Comparison of ENCODE assay signal across 20 cellular contexts in the genomic region with DNA sequence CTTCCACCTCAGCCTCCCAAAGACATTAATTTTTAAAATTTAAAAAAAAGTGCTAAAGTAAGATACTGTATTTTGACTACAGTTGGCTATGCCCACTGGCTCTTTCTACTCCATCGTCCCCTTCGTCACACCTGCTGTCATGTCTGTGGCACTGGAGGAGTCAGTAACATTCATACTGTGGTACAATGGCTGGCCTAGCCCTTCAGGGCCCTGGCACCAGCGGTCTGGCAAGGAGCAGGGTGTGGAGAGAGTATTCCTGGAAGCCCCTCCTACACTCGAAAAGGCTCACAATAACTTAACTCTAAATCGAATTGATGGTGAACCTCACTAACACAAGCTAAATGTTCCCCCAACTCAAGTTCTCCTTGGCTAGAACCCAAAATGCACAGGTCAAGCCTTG.
DNase-seq lines count a peak whose midpoint lies in the region; TF ChIP-seq lines count a peak whose summit lies in the region.
"Had no signal": no experiment of that assay in that cellular context is flagged by ENCODE, and none has a peak within 500 bp of the region (broad histone marks: within the 10 kb centered on the region; RNA-seq: fewer than 3 reads in every experiment).

No MANE protein-coding gene starts in this region.

- H3K27ac ChIP-seq in right atrium auricular region, result no peak overlapping the region
- no peak overlapping the region for H3K27ac ChIP-seq in mesendoderm (ENCODE audit: low read depth, low read length)
- no peak overlapping the region for H3K27ac ChIP-seq in trophoblast cell (ENCODE audit: low read depth, low read length)
- H3K27ac ChIP-seq in tibial nerve, result no peak overlapping the region
- H3K27ac ChIP-seq: 22Rv1, BLaER1, C4-2B had no signal

- H2BK120ac ChIP-seq in mesendoderm (ENCODE audit: low read depth, low read length) (peak overlapping the region; percentile 15), trophoblast cell (ENCODE audit: insufficient read depth, low read length, poor library complexity) (peak overlapping the region; percentile 13)

- H3K9ac ChIP-seq in mesendoderm (ENCODE audit: low read length), result no peak overlapping the region
- no peak overlapping the region for H3K9ac ChIP-seq in trophoblast cell (ENCODE audit: low read length)
- H3K9ac ChIP-seq: BLaER1 had no signal

- TF ChIP-seq CTCF in right atrium auricular region (IDR thresholded peaks at IDR 0.05) (no peak), tibial nerve (IDR thresholded peaks at IDR 0.05) (no peak), osteocyte (IDR thresholded peaks at IDR 0.05) (no peak)

- peak overlapping the region; percentile 10 for H2BK12ac ChIP-seq in trophoblast cell (ENCODE audit: low read length)

- H3K4me2 ChIP-seq in mesendoderm (ENCODE audit: low read length) (no peak overlapping the region), trophoblast cell (ENCODE audit: low read length) (no peak overlapping the region)
- H3K4me2 ChIP-seq: BLaER1, GM23338 had no signal

- no peak overlapping the region for H3K56ac ChIP-seq in mesendoderm (ENCODE audit: low read length)

- intact Hi-C loops in cardiac septum (cut with DNase I), result no loop called here

- no peak for TF ChIP-seq POLR2A in tibial nerve (IDR thresholded peaks at IDR 0.05)

- no peak overlapping the region for H4K8ac ChIP-seq in mesendoderm (ENCODE audit: low read depth, low read length)
- H4K8ac ChIP-seq in trophoblast cell (ENCODE audit: low read depth, low read length), result no peak overlapping the region

- H3K27ac Mint-ChIP-seq in osteocyte (ENCODE audit: unreplicated experiment), result no peak overlapping the region
- H3K27ac Mint-ChIP-seq: B cell; CD4-positive, CD25-positive, alpha-beta regulatory T cell; CD8-positive, alpha-beta T cell; GM23338 had no signal

- H3K27me3 ChIP-seq in right atrium auricular region (no peaks in the 10 kb centered on the region), mesendoderm (ENCODE audit: insufficient read depth, low read length, poor library complexity) (no peaks in the 10 kb centered on the region), trophoblast cell (ENCODE audit: insufficient read depth, low read length) (no peaks in the 10 kb centered on the region), tibial nerve (no peaks in the 10 kb centered on the region)
- H3K27me3 ChIP-seq: BLaER1 had no signal

- H3K4me1 ChIP-seq in right atrium auricular region, result no peaks in the 10 kb centered on the region
- peaks cover 7% of the 10 kb centered on the region for H3K4me1 ChIP-seq in mesendoderm (ENCODE audit: control insufficient read depth, low read depth, low read length)
- peaks cover 13 to 19% of the 10 kb centered on the region in 2 experiments for H3K4me1 ChIP-seq in trophoblast cell (ENCODE audit: control insufficient read depth in 1 of 2, insufficient read depth in 2 of 2, low read length in 2 of 2)
- H3K4me1 ChIP-seq in tibial nerve, result peaks cover 0 to 3% (median 0%) of the 10 kb centered on the region in 4 donors

- H3K27me3 Mint-ChIP-seq in osteocyte (ENCODE audit: unreplicated experiment), result peaks cover 9% of the 10 kb centered on the region

- H3K18ac ChIP-seq in mesendoderm (ENCODE audit: low read length) (no peak overlapping the region), trophoblast cell (ENCODE audit: low read length) (no peak overlapping the region)

- DNase-seq in cardiac septum (ENCODE audit: low spot score) (peak; percentile 55), right atrium auricular region (ENCODE audit: low spot score) (no peak), mesendoderm (no peak), trophoblast cell (no peak), middle frontal gyrus (ENCODE audit: extremely low spot score, low spot score) (no peak), tibial nerve (ENCODE audit: low spot score in 2 of 2) (no peak), osteocyte (ENCODE audit: extremely low spot score, unreplicated experiment) (no peak)
- DNase-seq: Caco-2; CD4-positive, CD25-positive, alpha-beta regulatory T cell; CD8-positive, alpha-beta T cell; DMS153; EL; GDM1; H9 had no signal

- no peak overlapping the region for H2BK15ac ChIP-seq in mesendoderm (replicated peaks; ENCODE audit: low read depth)

- H3K79me1 ChIP-seq in mesendoderm (ENCODE audit: low read length) (no peaks in the 10 kb centered on the region), trophoblast cell (ENCODE audit: low read length) (peaks cover 8% of the 10 kb centered on the region)

- no peak overlapping the region for H4K5ac ChIP-seq in mesendoderm (ENCODE audit: low read length)

- no peak for TF ChIP-seq EP300 in tibial nerve (IDR thresholded peaks at IDR 0.05)

- H3K9me3 Mint-ChIP-seq in osteocyte (ENCODE audit: unreplicated experiment), result no peaks in the 10 kb centered on the region
- H3K9me3 Mint-ChIP-seq: CD8-positive, alpha-beta T cell; GM23338; H9 had no signal

- H3K4me3 ChIP-seq in right atrium auricular region (no peak overlapping the region), mesendoderm (ENCODE audit: low read length) (no peak overlapping the region), trophoblast cell (ENCODE audit: low read depth, low read length) (no peak overlapping the region), tibial nerve (no peak overlapping the region)
- H3K4me3 ChIP-seq: BLaER1, GM12878, GM23338 had no signal

- no peak overlapping the region for H2AFZ ChIP-seq in trophoblast cell (ENCODE audit: insufficient read depth, low read length, poor library complexity)
- H2AFZ ChIP-seq: GM23338 had no signal

- no peak overlapping the region for H3K4me3 Mint-ChIP-seq in osteocyte (ENCODE audit: unreplicated experiment)
- H3K4me3 Mint-ChIP-seq: B cell; CD4-positive, CD25-positive, alpha-beta regulatory T cell; CD8-positive, alpha-beta T cell; GM23338; H9 had no signal

- no peaks in the 10 kb centered on the region for H3K36me3 ChIP-seq in right atrium auricular region
- no peaks in the 10 kb centered on the region for H3K36me3 ChIP-seq in mesendoderm (ENCODE audit: control insufficient read depth, insufficient read depth, low read length)
- H3K36me3 ChIP-seq in trophoblast cell (ENCODE audit: control insufficient read depth in 1 of 2, insufficient read depth in 2 of 2, low read length in 2 of 2), result no peaks in the 10 kb centered on the region
- H3K36me3 ChIP-seq in tibial nerve, result no peaks in the 10 kb centered on the region
- H3K36me3 ChIP-seq: BLaER1 had no signal

- H3K79me2 ChIP-seq in mesendoderm (ENCODE audit: control insufficient read depth, insufficient read depth, low read length) (no peaks in the 10 kb centered on the region), trophoblast cell (ENCODE audit: control insufficient read depth, insufficient read depth, low read length, poor library complexity) (no peaks in the 10 kb centered on the region)

- peaks cover 4% of the 10 kb centered on the region for H3K4me1 Mint-ChIP-seq in osteocyte (ENCODE audit: unreplicated experiment)
- H3K4me1 Mint-ChIP-seq: B cell had no signal

- H2AK5ac ChIP-seq in mesendoderm (ENCODE audit: low read length) (no peak overlapping the region), trophoblast cell (ENCODE audit: low read length) (peak overlapping the region; percentile 20)

- H3K23ac ChIP-seq in mesendoderm (ENCODE audit: low read length), result no peak overlapping the region
- H3K23ac ChIP-seq in trophoblast cell (ENCODE audit: low read length), result no peak overlapping the region

- no CpG with 5 or more reads among the region's 5 CpGs for WGBS in mesendoderm (ENCODE audit: extremely low coverage, insufficient coverage, low lambda C conversion rate)
- WGBS in trophoblast cell (ENCODE audit: extremely low coverage, insufficient coverage, insufficient read length), result no CpG with 5 or more reads among the region's 5 CpGs
- 75 to 79% methylated on average over 5 of the region's 5 CpGs for WGBS in tibial nerve, 2 donors

- H4K91ac ChIP-seq in trophoblast cell (ENCODE audit: low read depth, low read length), result peak overlapping the region; percentile 85

- H3K36me3 Mint-ChIP-seq in osteocyte (ENCODE audit: unreplicated experiment), result no peaks in the 10 kb centered on the region
- H3K36me3 Mint-ChIP-seq: CD4-positive, CD25-positive, alpha-beta regulatory T cell; CD8-positive, alpha-beta T cell had no signal

- no peaks in the 10 kb centered on the region for H3K9me3 ChIP-seq in right atrium auricular region
- no peaks in the 10 kb centered on the region for H3K9me3 ChIP-seq in trophoblast cell (ENCODE audit: insufficient read depth, low read depth, low read length)
- no peaks in the 10 kb centered on the region for H3K9me3 ChIP-seq in tibial nerve
- H3K9me3 ChIP-seq: BLaER1, Caco-2 had no signal

- H2BK5ac ChIP-seq in mesendoderm (ENCODE audit: low read length), result no peak overlapping the region
- no peak overlapping the region for H2BK5ac ChIP-seq in trophoblast cell (ENCODE audit: low read depth, low read length, poor library complexity)

- H3K4ac ChIP-seq in mesendoderm (ENCODE audit: low read depth, low read length) (no peak overlapping the region), trophoblast cell (ENCODE audit: low read depth, low read length) (no peak overlapping the region)

- no peak overlapping the region for H4K12ac ChIP-seq in trophoblast cell (ENCODE audit: low read depth, low read length)

- H3K14ac ChIP-seq in trophoblast cell (ENCODE audit: low read length), result no peak overlapping the region
